ENCODE assay signal across 8 cellular contexts in the genomic region with DNA sequence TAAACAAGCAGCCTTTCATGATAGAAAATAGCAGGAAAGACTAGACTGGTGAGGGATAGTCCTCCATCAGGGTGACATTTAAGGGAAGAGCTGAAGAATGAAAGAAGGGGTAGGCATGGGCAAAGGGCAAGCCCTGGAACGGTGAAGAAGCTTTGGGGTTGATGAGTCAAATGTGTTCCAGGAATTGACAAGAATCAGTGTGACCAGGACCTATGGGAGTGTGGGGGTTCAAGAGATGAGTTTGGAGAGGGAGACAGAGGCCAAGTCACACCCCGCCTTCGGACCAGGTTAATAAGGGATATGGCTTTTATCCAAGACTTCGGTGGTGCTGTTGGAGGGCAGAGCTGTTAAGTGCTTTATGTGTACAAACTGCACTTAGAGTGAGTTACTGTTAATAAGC. TPM values are rescaled to one million over a fixed set of nuclear protein-coding genes. Genes with fewer than 3 reads are reported as not detected.
DNase-seq lines count a peak whose midpoint lies in the region; ATAC-seq, FAIRE-seq and TF ChIP-seq lines count a peak whose summit lies in the region.

No MANE protein-coding gene starts in this region.

- H3K14ac ChIP-seq in mesenchymal stem cell (ENCODE audit: low read length in 2 of 2): no peak overlapping the region

- CTCF ChIA-PET in activated naive CD4-positive, alpha-beta T cell treated with anti-CD3 and anti-CD28 coated beads, Interleukin-2, amount 10 ng/mL, durations not matched to agents 7 days and 5 days (lab: Charles Lee): no interaction called here
- CTCF ChIA-PET in K562 (lab: Yijun Ruan, JAX; ENCODE audit: low intra/inter-chr PET ratio): no interaction called here

- intact Hi-C loops in K562 (cut with micrococcal nuclease): no loop called here

- TF ChIP-seq EP300 in K562 (IDR thresholded peaks at IDR 0.05; ENCODE audit: low read length): no peak

- H3K23ac ChIP-seq in mesenchymal stem cell (ENCODE audit: low read length in 2 of 2): no peak overlapping the region

- H3K27ac ChIP-seq in K562 (ENCODE audit: extremely low read depth, low read depth, low read length): peak overlapping the region; percentile 89
- no peak overlapping the region for H3K27ac ChIP-seq in mesenchymal stem cell (ENCODE audit: low read length, poor library complexity, severe bottlenecking)

- H3K9me3 ChIP-seq in K562 (replicated peaks; ENCODE audit: control insufficient read depth, insufficient read depth, low read depth, low read length) (no peaks in the 10 kb centered on the region), mesenchymal stem cell (ENCODE audit: control insufficient read depth, low read length) (no peaks in the 10 kb centered on the region)

- no peak overlapping the region for H2BK120ac ChIP-seq in mesenchymal stem cell (ENCODE audit: low read depth, low read length)

- H3K36me3 ChIP-seq in K562 (ENCODE audit: control insufficient read depth, insufficient read depth, low read length): peaks cover 75% of the 10 kb centered on the region
- peaks cover 47 to 59% of the 10 kb centered on the region in 2 experiments for H3K36me3 ChIP-seq in mesenchymal stem cell (ENCODE audit: control insufficient read depth in 1 of 2, insufficient read depth in 2 of 2, low read depth in 1 of 2, low read length in 2 of 2)

- no peaks in the 10 kb centered on the region; the same call in none of the 2 replicates for H4K20me1 ChIP-seq in K562 (replicated peaks; ENCODE audit: control insufficient read depth, insufficient read depth, low read length)

- peak overlapping the region; percentile 92 for H3K4me2 ChIP-seq in K562 (ENCODE audit: insufficient read depth, low read length)
- H3K4me2 ChIP-seq in mesenchymal stem cell (ENCODE audit: low read length, poor library complexity, severe bottlenecking): peak overlapping the region; percentile 75

- no peak overlapping the region for H3K18ac ChIP-seq in mesenchymal stem cell (ENCODE audit: low read depth in 1 of 2, low read length in 2 of 2)

- TSS peak; percentile 70 for BruUV-seq in K562 (replicated peaks; lab: Mats Ljungman, UMichigan)

- H3K4ac ChIP-seq in mesenchymal stem cell (ENCODE audit: low read depth in 1 of 2, low read length in 2 of 2): no peak overlapping the region

- no peak for DNase-seq in activated naive CD4-positive, alpha-beta T cell treated with anti-CD3 and anti-CD28 coated beads, Interleukin-2, amount 10 ng/mL, durations not matched to agents 7 days and 5 days
- no peak for DNase-seq in activated naive CD4-positive, alpha-beta T cell treated with anti-CD3 and anti-CD28 coated beads, Interleukin-2, amount 50 U/mL, for 16 hours
- peak in 2 of 4 experiments; percentile 47 to 60 for DNase-seq in K562 (ENCODE audit: extremely low read depth in 1 of 4, low spot score in 3 of 4)
- DNase-seq in mesenchymal stem cell: no peak
- no peak for DNase-seq in type B pancreatic cell (ENCODE audit: extremely low spot score, unreplicated experiment)
- DNase-seq in amniotic stem cell (lab: John Stamatoyannopoulos, UW): no peak
- no peak for DNase-seq in ACHN
- DNase-seq in NCI-H2029 (lab: John Stamatoyannopoulos, UW): no peak

- H3K9ac ChIP-seq in K562 (ENCODE audit: insufficient read depth in 1 of 2, low read depth in 2 of 2, low read length in 2 of 2) (peak overlapping the region; percentile 97 to 99), mesenchymal stem cell (ENCODE audit: low read length) (peak overlapping the region; percentile 99)

- 1% methylated on average over 4 of the region's 4 CpGs for WGBS in K562 (ENCODE audit: insufficient coverage, low coverage, missing lambda C conversion rate)
- WGBS in mesenchymal stem cell: 73% methylated on average over 4 of the region's 4 CpGs

- H3K9me3 Mint-ChIP-seq in activated naive CD4-positive, alpha-beta T cell treated with anti-CD3 and anti-CD28 coated beads, Interleukin-2, amount 10 ng/mL, durations not matched to agents 7 days and 5 days: no peaks in the 10 kb centered on the region
- H3K9me3 Mint-ChIP-seq in type B pancreatic cell: no peaks in the 10 kb centered on the region

- peak overlapping the region; percentile 82 for H3K4me3 ChIP-seq in K562
- H3K4me3 ChIP-seq in mesenchymal stem cell (ENCODE audit: insufficient read depth in 1 of 2, low read depth in 1 of 2, low read length in 2 of 2): peak overlapping the region; percentile 78 to 97

- in situ Hi-C loops in K562 (cut with MboI) (no loop called here), ACHN (cut with HindIII; ENCODE audit: low pct_ligation_motif_present, low pct_unique_long_range_greater_than_20kb, low sequenced_read_pairs) (no loop called here)

- TF ChIP-seq RAD21 in K562 (CRISPR knock-in tag; conservative IDR thresholded peaks at IDR 0.05 in 1 of 2, IDR thresholded peaks at IDR 0.05 in 1 of 2): no peak

- H3K79me1 ChIP-seq in mesenchymal stem cell (replicated peaks; ENCODE audit: low read length, poor library complexity, severe bottlenecking): peaks cover 38% of the 10 kb centered on the region

- no peaks in the 10 kb centered on the region for H3K9me1 ChIP-seq in K562 (ENCODE audit: control insufficient read depth, insufficient read depth, low read length)

- TF ChIP-seq POLR2A in K562 (conservative IDR thresholded peaks at IDR 0.05): no peak

- peak overlapping the region; percentile 87 for H3K4me3 Mint-ChIP-seq in activated naive CD4-positive, alpha-beta T cell treated with anti-CD3 and anti-CD28 coated beads, Interleukin-2, amount 10 ng/mL, durations not matched to agents 7 days and 5 days
- H3K4me3 Mint-ChIP-seq in type B pancreatic cell: peak overlapping the region; percentile 94

- no peak for TF ChIP-seq CTCF in K562 (IDR thresholded peaks at IDR 0.05 in 2 of 3, conservative IDR thresholded peaks at IDR 0.05 in 1 of 3; ENCODE audit: insufficient read depth in 2 of 3, low read depth in 1 of 3, low read length in 3 of 3)
- TF ChIP-seq CTCF in type B pancreatic cell (conservative IDR thresholded peaks at IDR 0.05): no peak

- peaks cover 40% of the 10 kb centered on the region for H3K36me3 Mint-ChIP-seq in activated naive CD4-positive, alpha-beta T cell treated with anti-CD3 and anti-CD28 coated beads, Interleukin-2, amount 10 ng/mL, durations not matched to agents 7 days and 5 days
- H3K36me3 Mint-ChIP-seq in type B pancreatic cell: peaks cover 3% of the 10 kb centered on the region

- ATAC-seq in K562: no peak

- H3K4me1 ChIP-seq in K562 (replicated peaks in 1 of 2; ENCODE audit: control insufficient read depth in 2 of 2, insufficient read depth in 2 of 2, low read length in 2 of 2): peaks cover 16 to 34% of the 10 kb centered on the region in 2 experiments; a peak in 4 of 5 replicates
- H3K4me1 ChIP-seq in mesenchymal stem cell (ENCODE audit: control insufficient read depth, insufficient read depth, low read depth, low read length): peaks cover 20% of the 10 kb centered on the region

- H4K8ac ChIP-seq in mesenchymal stem cell (ENCODE audit: low read length): no peak overlapping the region

- peak overlapping the region; percentile 92 for H3K27ac Mint-ChIP-seq in activated naive CD4-positive, alpha-beta T cell treated with anti-CD3 and anti-CD28 coated beads, Interleukin-2, amount 10 ng/mL, durations not matched to agents 7 days and 5 days
- peak overlapping the region; percentile 92 for H3K27ac Mint-ChIP-seq in type B pancreatic cell

- POLR2A ChIA-PET in K562 (lab: Yijun Ruan, JAX): interaction anchor here (0.6 to 2.7 kb wide), 4 partner anchors 8 to 28 kb away, joined by 4 to 9 read pairs (median 6); a partner anchor contains a TSS

- H2AFZ ChIP-seq in K562 (ENCODE audit: low read depth, low read length) (no peak overlapping the region), mesenchymal stem cell (ENCODE audit: low read depth, low read length) (no peak overlapping the region)

- no peak overlapping the region for H2BK12ac ChIP-seq in mesenchymal stem cell (ENCODE audit: low read length in 2 of 2)

- no peak overlapping the region for H2AK5ac ChIP-seq in mesenchymal stem cell (ENCODE audit: low read length, severe bottlenecking)

- no peaks in the 10 kb centered on the region for H3K27me3 ChIP-seq in K562 (ENCODE audit: control insufficient read depth in 2 of 2, insufficient read depth in 2 of 2, low read length in 2 of 2)
- H3K27me3 ChIP-seq in mesenchymal stem cell (ENCODE audit: control insufficient read depth in 1 of 2, insufficient read depth in 1 of 2, low read length in 2 of 2): no peaks in the 10 kb centered on the region

- no peak overlapping the region for H2BK15ac ChIP-seq in mesenchymal stem cell (ENCODE audit: low read depth, poor library complexity, severe bottlenecking)

- no peak overlapping the region for H2BK5ac ChIP-seq in mesenchymal stem cell (ENCODE audit: low read depth, low read length, poor library complexity, severe bottlenecking)

- peaks cover 72% of the 10 kb centered on the region for H3K79me2 ChIP-seq in K562 (ENCODE audit: control insufficient read depth, insufficient read depth, low read length)

- FAIRE-seq in K562 (lab: Jason Lieb, UNC): no peak

- H3K4me1 Mint-ChIP-seq in activated naive CD4-positive, alpha-beta T cell treated with anti-CD3 and anti-CD28 coated beads, Interleukin-2, amount 10 ng/mL, durations not matched to agents 7 days and 5 days: peaks cover 56% of the 10 kb centered on the region
- peaks cover 19% of the 10 kb centered on the region for H3K4me1 Mint-ChIP-seq in type B pancreatic cell (ENCODE audit: unreplicated experiment)

- no peak overlapping the region for H4K91ac ChIP-seq in mesenchymal stem cell (ENCODE audit: low read length)

- H3K27me3 Mint-ChIP-seq in activated naive CD4-positive, alpha-beta T cell treated with anti-CD3 and anti-CD28 coated beads, Interleukin-2, amount 10 ng/mL, durations not matched to agents 7 days and 5 days: no peaks in the 10 kb centered on the region
- no peaks in the 10 kb centered on the region for H3K27me3 Mint-ChIP-seq in type B pancreatic cell

RNA-seq across cellular contexts. Expression of a gene that starts 0.9 kb away (rescaled TPM):
- total RNA-seq in K562 (2011; cell fraction: chromatin; rRNA removed; ENCODE audit: low replicate concordance): 255 and 404 TPM in 2 replicates
- 209 and 247 TPM in 2 replicates for total RNA-seq in K562 (2011; cell fraction: nucleolus; rRNA removed)
- 203 and 214 TPM in 2 replicates for total RNA-seq in K562 (2011; cell fraction: nucleoplasm; rRNA removed)
- total RNA-seq in K562 (2014; rRNA removed) (86.6 and 111 TPM in 2 replicates), K562 (2014; rRNA removed; fragmentation: Illumina TruSeq; extraction: Trizol) (82.4 and 104 TPM in 2 replicates), K562 (2015; rRNA removed; fragmentation: Illumina TruSeq; extraction: Trizol) (66.6 and 67.5 TPM in 2 replicates), K562 (2021) (118 and 139 TPM in 2 replicates), type B pancreatic cell (ENCODE audit: low replicate concordance) (68.1 and 72.1 TPM in 2 replicates)
- polyA plus RNA-seq in K562 (2011; rRNA removed) (114 and 119 TPM in 2 replicates), K562 (2014; fragmentation: Illumina TruSeq; extraction: Trizol) (99.8 and 122 TPM in 2 replicates), K562 (2014; fragmentation: Nextera tagmentation; extraction: Ambion mirVana) (10 to 100 TPM; 23.9 to 30.0 TPM), K562 (2014; rRNA removed) (129 and 143 TPM in 2 replicates)
- 102 and 129 TPM in 2 replicates for polyA plus RNA-seq in K562 (2011; cell fraction: cytosol; rRNA removed)
- 346 and 387 TPM in 2 replicates for polyA plus RNA-seq in K562 (2011; cell fraction: nucleus; rRNA removed)
- 65.8 and 181 TPM in 2 replicates for polyA plus RNA-seq in K562 (2012)
- 81.4 and 83.2 TPM in 2 replicates for polyA minus RNA-seq in K562 (2011; rRNA and poly(A)+ RNA removed)
- 40.2 and 43.4 TPM in 2 replicates for polyA minus RNA-seq in K562 (2011; cell fraction: cytosol; rRNA and poly(A)+ RNA removed)
- 68.0 and 90.1 TPM in 2 replicates for polyA minus RNA-seq in K562 (2011; cell fraction: nucleus; rRNA and poly(A)+ RNA removed)
- polyA plus RNA-seq in mesenchymal stem cell (2013, experiment 1 of 2): 34.3 TPM
- polyA plus RNA-seq in mesenchymal stem cell (2013, experiment 2 of 2): 33.6 TPM

RNA-seq across cellular contexts. Expression of a gene that starts 0.9 kb away (rescaled TPM):
- total RNA-seq in K562 (2011; cell fraction: chromatin; rRNA removed; ENCODE audit: low replicate concordance): 129 and 278 TPM in 2 replicates
- total RNA-seq in K562 (2011; cell fraction: nucleolus; rRNA removed): 185 and 197 TPM in 2 replicates
- total RNA-seq in K562 (2011; cell fraction: nucleoplasm; rRNA removed): 143 and 151 TPM in 2 replicates
- total RNA-seq in K562 (2014; rRNA removed) (79.0 and 88.8 TPM in 2 replicates), K562 (2014; rRNA removed; fragmentation: Illumina TruSeq; extraction: Trizol) (38.1 and 38.3 TPM in 2 replicates), K562 (2015; rRNA removed; fragmentation: Illumina TruSeq; extraction: Trizol) (61.3 and 65.5 TPM in 2 replicates), K562 (2021) (101 and 104 TPM in 2 replicates), type B pancreatic cell (ENCODE audit: low replicate concordance) (49.4 and 77.9 TPM in 2 replicates)
- polyA plus RNA-seq in K562 (2011; rRNA removed) (77.3 and 92.6 TPM in 2 replicates), K562 (2014; fragmentation: Illumina TruSeq; extraction: Trizol) (72.6 and 75.9 TPM in 2 replicates), K562 (2014; fragmentation: Nextera tagmentation; extraction: Ambion mirVana) (1 to 10 TPM; 6.7 to 9.6 TPM), K562 (2014; rRNA removed) (106 and 108 TPM in 2 replicates)
- 45.3 and 59.9 TPM in 2 replicates for polyA plus RNA-seq in K562 (2011; cell fraction: cytosol; rRNA removed)
- polyA plus RNA-seq in K562 (2011; cell fraction: nucleus; rRNA removed): 432 and 490 TPM in 2 replicates
- polyA plus RNA-seq in K562 (2012): 54.6 and 62.9 TPM in 2 replicates
- 19.2 and 21.9 TPM in 2 replicates for polyA minus RNA-seq in K562 (2011; rRNA and poly(A)+ RNA removed)
- 33.9 and 46.1 TPM in 2 replicates for polyA minus RNA-seq in K562 (2011; cell fraction: cytosol; rRNA and poly(A)+ RNA removed)
- 76.5 and 84.3 TPM in 2 replicates for polyA minus RNA-seq in K562 (2011; cell fraction: nucleus; rRNA and poly(A)+ RNA removed)
- 40.7 TPM for polyA plus RNA-seq in mesenchymal stem cell (2013, experiment 1 of 2)
- 41.1 TPM for polyA plus RNA-seq in mesenchymal stem cell (2013, experiment 2 of 2)

RNA-seq across cellular contexts. Expression of a gene that starts 11.4 kb away (rescaled TPM):
- total RNA-seq in K562 (2011; cell fraction: chromatin; rRNA removed; ENCODE audit: low replicate concordance): 42.9 and 79.4 TPM in 2 replicates
- total RNA-seq in K562 (2011; cell fraction: nucleolus; rRNA removed): 32.0 TPM in 2 replicates
- total RNA-seq in K562 (2011; cell fraction: nucleoplasm; rRNA removed): 23.1 and 26.3 TPM in 2 replicates
- total RNA-seq in K562 (2014; rRNA removed): 14.4 and 15.8 TPM in 2 replicates
- total RNA-seq in K562 (2014; rRNA removed; fragmentation: Illumina TruSeq; extraction: Trizol): 7.1 and 8.8 TPM in 2 replicates
- total RNA-seq in K562 (2015; rRNA removed; fragmentation: Illumina TruSeq; extraction: Trizol): 9.3 and 11.1 TPM in 2 replicates
- 17.1 and 18.7 TPM in 2 replicates for total RNA-seq in K562 (2021)
- 4.4 and 4.5 TPM in 2 replicates for polyA plus RNA-seq in K562 (2011; rRNA removed)
- polyA plus RNA-seq in K562 (2011; cell fraction: cytosol; rRNA removed): 3.2 and 7.4 TPM in 2 replicates
- polyA plus RNA-seq in K562 (2011; cell fraction: nucleus; rRNA removed): 16.1 and 32.6 TPM in 2 replicates
- polyA plus RNA-seq in K562 (2012): 9.7 and 10.5 TPM in 2 replicates
- 8.8 and 9.0 TPM in 2 replicates for polyA plus RNA-seq in K562 (2014; fragmentation: Illumina TruSeq; extraction: Trizol)
- under 1 TPM; 0.21 to 0.46 TPM for polyA plus RNA-seq in K562 (2014; fragmentation: Nextera tagmentation; extraction: Ambion mirVana)
- polyA plus RNA-seq in K562 (2014; rRNA removed): 18.7 and 21.8 TPM in 2 replicates
- polyA minus RNA-seq in K562 (2011; rRNA and poly(A)+ RNA removed): 6.7 and 10.2 TPM in 2 replicates
- 6.1 and 7.4 TPM in 2 replicates for polyA minus RNA-seq in K562 (2011; cell fraction: cytosol; rRNA and poly(A)+ RNA removed)
- 8.3 and 11.7 TPM in 2 replicates for polyA minus RNA-seq in K562 (2011; cell fraction: nucleus; rRNA and poly(A)+ RNA removed)
- polyA plus RNA-seq in mesenchymal stem cell (2013, experiment 1 of 2): 6.1 TPM
- 5.4 TPM for polyA plus RNA-seq in mesenchymal stem cell (2013, experiment 2 of 2)
- total RNA-seq in type B pancreatic cell (ENCODE audit: low replicate concordance): 14.4 and 15.7 TPM in 2 replicates

RNA-seq across cellular contexts. Expression of a gene that starts 28.3 kb away (rescaled TPM):
- 37.0 and 74.1 TPM in 2 replicates for total RNA-seq in K562 (2011; cell fraction: chromatin; rRNA removed; ENCODE audit: low replicate concordance)
- 37.7 and 43.0 TPM in 2 replicates for total RNA-seq in K562 (2011; cell fraction: nucleolus; rRNA removed)
- total RNA-seq in K562 (2011; cell fraction: nucleoplasm; rRNA removed): 29.3 and 32.3 TPM in 2 replicates
- total RNA-seq in K562 (2014; rRNA removed) (8.8 and 11.1 TPM in 2 replicates), K562 (2014; rRNA removed; fragmentation: Illumina TruSeq; extraction: Trizol) (2.5 and 2.9 TPM in 2 replicates), K562 (2015; rRNA removed; fragmentation: Illumina TruSeq; extraction: Trizol) (5.4 and 5.7 TPM in 2 replicates), K562 (2021) (16.3 and 17.4 TPM in 2 replicates), type B pancreatic cell (ENCODE audit: low replicate concordance) (13.8 and 24.0 TPM in 2 replicates)
- polyA plus RNA-seq in K562 (2011; rRNA removed) (4.4 and 6.8 TPM in 2 replicates), K562 (2014; fragmentation: Illumina TruSeq; extraction: Trizol) (4.9 and 8.4 TPM in 2 replicates), K562 (2014; fragmentation: Nextera tagmentation; extraction: Ambion mirVana) (under 1 TPM; 0.38 to 0.56 TPM), K562 (2014; rRNA removed) (14.1 and 15.1 TPM in 2 replicates)
- polyA plus RNA-seq in K562 (2011; cell fraction: cytosol; rRNA removed): 4.8 and 9.1 TPM in 2 replicates
- 52.4 and 74.6 TPM in 2 replicates for polyA plus RNA-seq in K562 (2011; cell fraction: nucleus; rRNA removed)
- 9.4 and 14.3 TPM in 2 replicates for polyA plus RNA-seq in K562 (2012)
- polyA minus RNA-seq in K562 (2011; rRNA and poly(A)+ RNA removed): 1.9 and 2.4 TPM in 2 replicates
- polyA minus RNA-seq in K562 (2011; cell fraction: cytosol; rRNA and poly(A)+ RNA removed): 3.7 and 3.8 TPM in 2 replicates
- polyA minus RNA-seq in K562 (2011; cell fraction: nucleus; rRNA and poly(A)+ RNA removed): 10.7 and 12.0 TPM in 2 replicates
- polyA plus RNA-seq in mesenchymal stem cell (2013, experiment 1 of 2): 8.2 TPM
- 7.7 TPM for polyA plus RNA-seq in mesenchymal stem cell (2013, experiment 2 of 2)

RNA-seq across cellular contexts. Expression of a gene that starts 37.9 kb away (rescaled TPM):
- total RNA-seq in K562 (2011; cell fraction: chromatin; rRNA removed; ENCODE audit: low replicate concordance): 37.4 and 149 TPM in 2 replicates
- total RNA-seq in K562 (2011; cell fraction: nucleolus; rRNA removed): 92.6 and 92.9 TPM in 2 replicates
- total RNA-seq in K562 (2011; cell fraction: nucleoplasm; rRNA removed): 39.7 and 46.5 TPM in 2 replicates
- 37.6 and 40.1 TPM in 2 replicates for total RNA-seq in K562 (2014; rRNA removed)
- 3.5 and 3.6 TPM in 2 replicates for total RNA-seq in K562 (2014; rRNA removed; fragmentation: Illumina TruSeq; extraction: Trizol)
- 14.6 and 15.8 TPM in 2 replicates for total RNA-seq in K562 (2015; rRNA removed; fragmentation: Illumina TruSeq; extraction: Trizol)
- total RNA-seq in K562 (2021): 35.6 and 42.7 TPM in 2 replicates
- polyA plus RNA-seq in K562 (2011; rRNA removed): 9.7 and 27.8 TPM in 2 replicates
- 10.5 and 13.4 TPM in 2 replicates for polyA plus RNA-seq in K562 (2011; cell fraction: cytosol; rRNA removed)
- 231 and 234 TPM in 2 replicates for polyA plus RNA-seq in K562 (2011; cell fraction: nucleus; rRNA removed)
- 21.9 and 61.0 TPM in 2 replicates for polyA plus RNA-seq in K562 (2012)
- 4.7 and 13.2 TPM in 2 replicates for polyA plus RNA-seq in K562 (2014; fragmentation: Illumina TruSeq; extraction: Trizol)
- polyA plus RNA-seq in K562 (2014; fragmentation: Nextera tagmentation; extraction: Ambion mirVana): 1 to 10 TPM; 1.7 to 2.0 TPM
- 40.4 and 53.0 TPM in 2 replicates for polyA plus RNA-seq in K562 (2014; rRNA removed)
- polyA minus RNA-seq in K562 (2011; rRNA and poly(A)+ RNA removed): 4.8 and 5.0 TPM in 2 replicates
- 7.2 and 12.8 TPM in 2 replicates for polyA minus RNA-seq in K562 (2011; cell fraction: cytosol; rRNA and poly(A)+ RNA removed)
- polyA minus RNA-seq in K562 (2011; cell fraction: nucleus; rRNA and poly(A)+ RNA removed): 25.8 and 55.4 TPM in 2 replicates
- 0.37 TPM for polyA plus RNA-seq in mesenchymal stem cell (2013, experiment 1 of 2)
- polyA plus RNA-seq in mesenchymal stem cell (2013, experiment 2 of 2): 0.51 TPM
- 2.0 and 2.6 TPM in 2 replicates for total RNA-seq in type B pancreatic cell (ENCODE audit: low replicate concordance)
